ENCODE assay signal across 8 cellular contexts in the genomic region with DNA sequence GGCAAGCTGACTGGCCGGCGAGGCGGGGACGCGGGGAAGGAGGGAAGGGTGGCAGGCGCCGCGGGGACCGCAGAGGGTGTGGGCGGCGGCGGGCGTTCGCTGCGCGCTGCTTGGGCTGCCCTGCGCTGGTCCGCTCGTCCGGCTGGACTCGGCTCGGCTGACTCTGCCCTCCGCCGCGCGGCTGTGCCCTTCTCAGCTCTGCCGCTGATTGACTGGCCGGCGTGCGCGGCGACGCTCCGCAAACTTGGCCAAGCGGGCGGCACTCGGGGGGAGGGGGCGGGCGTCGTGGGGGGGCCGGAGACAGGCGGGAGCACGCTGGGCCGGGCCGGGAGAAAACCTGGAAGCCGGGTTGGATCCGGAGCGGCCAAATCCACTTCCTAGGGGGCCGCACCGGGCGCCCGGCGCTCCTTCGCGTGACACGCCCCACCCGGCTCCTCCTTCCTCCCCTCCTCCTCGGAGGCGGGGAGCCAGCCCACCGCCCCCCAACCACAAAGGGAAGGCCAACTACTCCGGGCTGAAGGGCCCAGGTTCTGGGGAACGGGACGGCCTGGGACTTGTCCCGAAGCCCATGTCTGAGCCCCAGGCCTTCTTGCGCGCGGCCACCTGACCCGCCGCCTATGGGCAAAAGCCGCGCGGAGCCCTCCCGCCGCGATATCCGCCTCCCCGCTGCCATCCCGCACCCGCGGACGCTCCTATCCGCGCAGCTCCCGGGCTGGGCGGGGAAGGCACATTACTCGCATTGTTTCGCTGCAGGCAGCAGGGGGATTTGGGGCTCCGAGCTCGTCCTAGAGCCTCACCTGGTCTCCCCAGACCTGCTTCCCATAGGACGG.
DNase-seq lines count a peak whose midpoint lies in the region; ATAC-seq and TF ChIP-seq lines count a peak whose summit lies in the region.

A gene (minus strand): TSS at position 214 of the 830 bp plus-strand sequence. CDS start 524 bp downstream, outside the sequence.

- ATAC-seq in GM19025 (IDR thresholded peaks at IDR 0.05; ENCODE audit: low read depth, unreplicated experiment) (peak; percentile 38), RWPE2 (ENCODE audit: low read depth) (peak; percentile 78), HG03457 (IDR thresholded peaks at IDR 0.05; ENCODE audit: unreplicated experiment) (no peak), GM19467 (IDR thresholded peaks at IDR 0.05; ENCODE audit: unreplicated experiment) (no peak)

- H3K9me3 Mint-ChIP-seq in nephron = no peaks in the 10 kb centered on the region

- no peaks in the 10 kb centered on the region for H3K4me1 ChIP-seq in RWPE2 (ENCODE audit: insufficient read depth, poor library complexity, severe bottlenecking)

- TF ChIP-seq CTCF in RWPE2 (IDR thresholded peaks at IDR 0.05; ENCODE audit: poor library complexity, severe bottlenecking) (no peak), nephron (IDR thresholded peaks at IDR 0.05; ENCODE audit: unreplicated experiment in 3 of 3) (no peak)

- H3K27me3 ChIP-seq in RWPE2 (ENCODE audit: insufficient read depth, poor library complexity, severe bottlenecking) = peaks cover 24% of the 10 kb centered on the region

- no peaks in the 10 kb centered on the region for H3K36me3 ChIP-seq in RWPE2 (ENCODE audit: low read depth)

- peak within 1 kb of the TSS; percentile 47 to 85 (median 57) for H3K27ac Mint-ChIP-seq in nephron

- no peaks in the 10 kb centered on the region for H3K9me3 ChIP-seq in RWPE2 (ENCODE audit: severe bottlenecking)

- H3K36me3 Mint-ChIP-seq in nephron (ENCODE audit: low read depth) = no peaks in the 10 kb centered on the region

- peaks cover 47% of the 10 kb centered on the region for H3K27me3 Mint-ChIP-seq in nephron (ENCODE audit: low read depth)

- H3K4me3 Mint-ChIP-seq in nephron = peak within 1 kb of the TSS; percentile 89 to 98 (median 93)

- H3K27ac ChIP-seq in RWPE2 (ENCODE audit: poor library complexity, severe bottlenecking) = no peak within 1 kb of the TSS

- H3K4me1 Mint-ChIP-seq in nephron = peaks cover 31% of the 10 kb centered on the region

- peak within 1 kb of the TSS; percentile 33 for H3K4me3 ChIP-seq in RWPE2 (ENCODE audit: severe bottlenecking)

- DNase-seq in AG08395 (ENCODE audit: low spot score) (peak; percentile 58), RWPE2 (ENCODE audit: low spot score) (no peak), fibroblast of gingiva (ENCODE audit: low read depth) (peak; percentile 63), hepatic stellate cell (ENCODE audit: low spot score) (no peak)

Comparison
In these comparisons a context has a peak if more than half of its experiments do, and no peak if none do; other contexts are left out.
1. DNase-seq: peak in AG08395 (single experiment) and fibroblast of gingiva (single experiment); none in RWPE2 (single experiment) and hepatic stellate cell (single experiment).
2. ATAC-seq: peak in GM19025 (single experiment) and RWPE2 (single experiment); none in HG03457 (single experiment) and GM19467 (single experiment).